Comparison of ENCODE assay signal across 1 cellular context in genomic region chr9:15205632-15206243, GRCh38.
TF ChIP-seq lines count a peak whose summit lies in the region.

No MANE protein-coding gene starts in this region.

TF ChIP-seq in IMR-90, 13 proteins besides CTCF, POLR2A, EP300 and RAD21 (continued from another document):
- TF ChIP-seq ELK1 (IDR thresholded peaks at IDR 0.05; ENCODE audit: borderline replicate concordance, low read depth, low read length) (no peak), BHLHE40 (IDR thresholded peaks at IDR 0.05; ENCODE audit: low read depth, low read length) (no peak), MXI1 (IDR thresholded peaks at IDR 0.05; ENCODE audit: borderline replicate concordance, low read depth, low read length) (no peak), MAZ (IDR thresholded peaks at IDR 0.05; ENCODE audit: borderline replicate concordance, low read depth, low read length) (no peak), NFE2L2 (IDR thresholded peaks at IDR 0.05; ENCODE audit: low read depth, low read length) (no peak), MAFK (IDR thresholded peaks at IDR 0.05; ENCODE audit: low read depth, low read length) (no peak), RCOR1 (IDR thresholded peaks at IDR 0.05; ENCODE audit: insufficient replicate concordance, low read length) (no peak), CHD1 (IDR thresholded peaks at IDR 0.05; ENCODE audit: low read depth, low read length) (no peak), RFX5 (IDR thresholded peaks at IDR 0.05; ENCODE audit: low read depth, low read length) (no peak)
- TF ChIP-seq, protein P1, sequence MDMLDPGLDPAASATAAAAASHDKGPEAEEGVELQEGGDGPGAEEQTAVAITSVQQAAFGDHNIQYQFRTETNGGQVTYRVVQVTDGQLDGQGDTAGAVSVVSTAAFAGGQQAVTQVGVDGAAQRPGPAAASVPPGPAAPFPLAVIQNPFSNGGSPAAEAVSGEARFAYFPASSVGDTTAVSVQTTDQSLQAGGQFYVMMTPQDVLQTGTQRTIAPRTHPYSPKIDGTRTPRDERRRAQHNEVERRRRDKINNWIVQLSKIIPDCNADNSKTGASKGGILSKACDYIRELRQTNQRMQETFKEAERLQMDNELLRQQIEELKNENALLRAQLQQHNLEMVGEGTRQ (IDR thresholded peaks at IDR 0.05; ENCODE audit: low read depth, low read length): no peak
